In the genomic region with DNA sequence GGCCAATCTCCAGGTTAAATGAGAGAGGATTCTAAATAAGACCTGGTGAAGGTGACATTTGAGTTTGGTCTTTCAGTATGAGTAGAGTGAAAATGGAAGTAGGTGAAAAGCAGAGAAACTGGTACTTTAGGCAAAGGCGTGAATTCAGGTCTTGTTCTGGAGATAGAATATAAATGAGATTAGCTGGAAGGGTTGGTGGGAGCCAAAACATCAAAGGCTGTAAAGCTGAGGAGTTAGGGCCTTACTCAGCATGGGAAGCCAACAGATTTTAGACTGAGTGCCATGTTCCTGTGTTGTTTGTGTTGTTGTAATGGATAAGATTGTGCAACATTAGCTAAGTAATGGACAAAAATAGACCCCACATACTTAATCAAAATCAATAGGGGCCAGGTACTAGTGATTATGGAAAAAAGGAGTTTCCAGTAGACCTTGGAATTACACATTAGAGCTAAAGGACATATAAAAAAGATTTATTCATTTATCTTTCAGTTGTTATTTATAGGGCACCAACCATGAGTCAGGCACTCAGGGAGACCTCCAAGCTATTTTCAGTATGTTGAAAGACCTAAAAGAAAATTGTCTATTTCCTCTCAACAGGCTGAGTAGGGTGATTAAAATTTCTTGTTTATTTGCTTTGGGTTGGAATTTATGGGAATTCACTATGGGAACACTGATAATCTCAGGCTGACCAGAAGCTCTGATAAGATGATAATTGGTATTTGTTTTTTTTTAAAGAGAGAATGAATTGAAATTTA, we compare ENCODE assay signal across 11 cellular contexts. TPM values are rescaled to one million over a fixed set of nuclear protein-coding genes. Genes with fewer than 3 reads are reported as not detected.
DNase-seq lines count a peak whose midpoint lies in the region; ATAC-seq and TF ChIP-seq lines count a peak whose summit lies in the region.
"Had no signal": no experiment of that assay in that cellular context is flagged by ENCODE, and none has a peak within 500 bp of the region (broad histone marks: within the 10 kb centered on the region; RNA-seq: fewer than 3 reads in every experiment).

No MANE protein-coding gene starts in this region.

- in situ Hi-C loops in mammary epithelial cell (cut with MboI; ENCODE audit: low sequenced_read_pairs in 2 of 2) (loop anchor here in 1 of 2 donors (25.0 kb wide), 1 partner anchor 564 kb away; no protein-coding TSS in a partner anchor), HAP-1 (cut with MboI; ENCODE audit: low sequenced_read_pairs) (loop anchor here (10.0 kb wide), 1 partner anchor 237 kb away; no protein-coding TSS in a partner anchor)

- no peak overlapping the region for H3K27ac Mint-ChIP-seq in MCF 10A (ENCODE audit: low read depth, unreplicated experiment)
- H3K27ac Mint-ChIP-seq in stimulated activated memory B cell treated with anti-CD40 and anti-IgM and Interleukin-4, amounts not matched to agents 10 μg/mL and 1 μg/mL and 100 μg/mL, for 72 hours: no peak overlapping the region

- no peaks in the 10 kb centered on the region for H3K27me3 Mint-ChIP-seq in MCF 10A (ENCODE audit: insufficient read depth, unreplicated experiment)
- H3K27me3 Mint-ChIP-seq in stimulated activated memory B cell treated with anti-CD40 and anti-IgM and Interleukin-4, amounts not matched to agents 10 μg/mL and 1 μg/mL and 100 μg/mL, for 72 hours: no peaks in the 10 kb centered on the region

- DNase-seq in MCF 10A (ENCODE audit: unreplicated experiment) (peak; percentile 50), mammary epithelial cell (no peak), adrenal gland (peak in 4 of 7 donors; percentile 27 to 37 (median 32)), C1 segment of cervical spinal cord (lab: John Stamatoyannopoulos, UW) (no peak), HAP-1 (ENCODE audit: low spot score in 2 of 2) (no peak), NK-92 (lab: John Stamatoyannopoulos, UW; ENCODE audit: unreplicated experiment) (no peak)
- DNase-seq: activated CD4-positive, alpha-beta T cell treated with anti-CD3 and anti-CD28 coated beads for 1 hour; left lung; stimulated activated CD4-positive, alpha-beta T cell treated with anti-CD3 and anti-CD28 coated beads, Interleukin-4, amount 100 ng/mL, for 24 hours had no signal

- no peak overlapping the region for H2AFZ ChIP-seq in mammary epithelial cell (ENCODE audit: low read depth, low read length)

- H3K4me3 Mint-ChIP-seq in MCF 10A (ENCODE audit: unreplicated experiment): no peak overlapping the region
- H3K4me3 Mint-ChIP-seq in stimulated activated memory B cell treated with anti-CD40 and anti-IgM and Interleukin-4, amounts not matched to agents 10 μg/mL and 1 μg/mL and 100 μg/mL, for 72 hours: no peak overlapping the region

- H4K20me1 ChIP-seq in mammary epithelial cell (ENCODE audit: insufficient read depth, low read length): no peaks in the 10 kb centered on the region

- no peak for TF ChIP-seq CTCF in MCF 10A (IDR thresholded peaks at IDR 0.05; ENCODE audit: unreplicated experiment)
- no peak for TF ChIP-seq CTCF in mammary epithelial cell (conservative IDR thresholded peaks at IDR 0.05 in 1 of 2, IDR thresholded peaks at IDR 0.05 in 1 of 2; ENCODE audit: extremely low read depth in 1 of 2, insufficient read depth in 1 of 2, low read depth in 1 of 2, low read length in 2 of 2)
- TF ChIP-seq CTCF in adrenal gland (IDR thresholded peaks at IDR 0.05): no peak

- no peaks in the 10 kb centered on the region for H3K4me1 Mint-ChIP-seq in MCF 10A (ENCODE audit: insufficient read depth, unreplicated experiment)
- peaks cover 9% of the 10 kb centered on the region for H3K4me1 Mint-ChIP-seq in stimulated activated memory B cell treated with anti-CD40 and anti-IgM and Interleukin-4, amounts not matched to agents 10 μg/mL and 1 μg/mL and 100 μg/mL, for 72 hours

- no peak for TF ChIP-seq POLR2A in adrenal gland (IDR thresholded peaks at IDR 0.05)

- no peaks in the 10 kb centered on the region for H3K9me3 Mint-ChIP-seq in MCF 10A (ENCODE audit: unreplicated experiment)
- H3K9me3 Mint-ChIP-seq in stimulated activated memory B cell treated with anti-CD40 and anti-IgM and Interleukin-4, amounts not matched to agents 10 μg/mL and 1 μg/mL and 100 μg/mL, for 72 hours: no peaks in the 10 kb centered on the region

- H3K9me3 ChIP-seq in mammary epithelial cell (replicated peaks; ENCODE audit: insufficient read depth, low read length): no peaks in the 10 kb centered on the region
- no peaks in the 10 kb centered on the region for H3K9me3 ChIP-seq in adrenal gland (replicated peaks in 1 of 3)
- no peaks in the 10 kb centered on the region for H3K9me3 ChIP-seq in HAP-1
- H3K9me3 ChIP-seq: left lung had no signal

- H3K4me3 ChIP-seq in mammary epithelial cell (replicated peaks in 1 of 3; ENCODE audit: insufficient read depth in 1 of 3, low read depth in 2 of 3, low read length in 3 of 3) (no peak overlapping the region), adrenal gland (no peak overlapping the region), HAP-1 (no peak overlapping the region)
- H3K4me3 ChIP-seq: left lung had no signal

- H3K4me1 ChIP-seq in mammary epithelial cell (ENCODE audit: insufficient read depth, low read length): no peaks in the 10 kb centered on the region
- peaks cover 11 to 24% of the 10 kb centered on the region in 2 donors for H3K4me1 ChIP-seq in adrenal gland (replicated peaks in 1 of 2)
- no peaks in the 10 kb centered on the region for H3K4me1 ChIP-seq in HAP-1
- H3K4me1 ChIP-seq: left lung had no signal

- CTCF ChIA-PET in MCF 10A (lab: Yijun Ruan, JAX): interaction anchor here (0.6 to 1.8 kb wide), 3 partner anchors 10 to 27 kb away, joined by 3 to 10 read pairs (median 3); no protein-coding TSS in a partner anchor
- CTCF ChIA-PET in mammary epithelial cell (lab: Charles Lee; ENCODE audit: low non-redundant PET): interaction anchor here (0.6 kb wide), 1 partner anchor 75 kb away, joined by 34 read pairs; no protein-coding TSS in a partner anchor

- H3K9ac ChIP-seq in mammary epithelial cell (ENCODE audit: insufficient read depth, low read length): no peak overlapping the region

- no peak overlapping the region for H3K4me2 ChIP-seq in mammary epithelial cell (ENCODE audit: insufficient read depth, low read depth, low read length)

- H3K27me3 ChIP-seq in mammary epithelial cell (ENCODE audit: insufficient read depth, low read length): no peaks in the 10 kb centered on the region
- H3K27me3 ChIP-seq in adrenal gland: no peaks in the 10 kb centered on the region
- no peaks in the 10 kb centered on the region for H3K27me3 ChIP-seq in HAP-1 (ENCODE audit: low read depth)
- H3K27me3 ChIP-seq: left lung had no signal

- peak; percentile 52 for ATAC-seq in HG03175 (IDR thresholded peaks at IDR 0.05; ENCODE audit: unreplicated experiment)
- ATAC-seq in stimulated activated memory B cell treated with anti-CD40 and anti-IgM and Interleukin-4, amounts not matched to agents 10 μg/mL and 1 μg/mL and 100 μg/mL, for 72 hours: peak; percentile 20
- ATAC-seq: left lung had no signal

- no TSS peak for BruUV-seq in MCF 10A (replicated peaks; lab: Mats Ljungman, UMichigan)
- BruUV-seq in mammary epithelial cell (replicated peaks; lab: Mats Ljungman, UMichigan): no TSS peak

- no peaks in the 10 kb centered on the region for H3K79me2 ChIP-seq in mammary epithelial cell (ENCODE audit: insufficient read depth, low read length)

- dilution Hi-C loops in mammary epithelial cell (cut with HindIII; ENCODE audit: low sequenced_read_pairs): no loop called here

- H3K27ac ChIP-seq in mammary epithelial cell (ENCODE audit: insufficient read depth, low read depth, low read length) (no peak overlapping the region), adrenal gland (peak overlapping the region in 3 of 5 donors; percentile 29 to 61 (median 51))
- H3K27ac ChIP-seq: left lung had no signal

- 89% methylated on average over 1 of the region's 1 CpG for WGBS in mammary epithelial cell (ENCODE audit: low coverage, missing lambda C conversion rate)
- 89 to 96% (median 93%) methylated on average over 1 of the region's 1 CpG for WGBS in adrenal gland, 4 donors

- intact Hi-C loops in MCF 10A (cut with micrococcal nuclease): no loop called here
- intact Hi-C loops in mammary epithelial cell (cut with micrococcal nuclease): no loop called here
- intact Hi-C loops in adrenal gland (cut with DNase I): no loop called here

- POLR2A ChIA-PET in MCF 10A (lab: Yijun Ruan, JAX): interaction anchor here (0.8 to 2.0 kb wide), 3 partner anchors 19 to 132 kb away, joined by 3 to 5 read pairs (median 3); partner anchors contain the start of gene KPNA4

- no peaks in the 10 kb centered on the region for H3K36me3 Mint-ChIP-seq in MCF 10A (ENCODE audit: insufficient read depth, unreplicated experiment)
- no peaks in the 10 kb centered on the region for H3K36me3 Mint-ChIP-seq in stimulated activated memory B cell treated with anti-CD40 and anti-IgM and Interleukin-4, amounts not matched to agents 10 μg/mL and 1 μg/mL and 100 μg/mL, for 72 hours

- H3K36me3 ChIP-seq in mammary epithelial cell (ENCODE audit: insufficient read depth, low read length) (no peaks in the 10 kb centered on the region), adrenal gland (replicated peaks in 1 of 2) (no peaks in the 10 kb centered on the region), HAP-1 (replicated peaks) (no peaks in the 10 kb centered on the region)
- H3K36me3 ChIP-seq: left lung had no signal

RNA-seq across cellular contexts. Expression of gene ARL14, which starts 20.8 kb away (rescaled TPM):
- total RNA-seq in MCF 10A (2022) (0.72 and 1.1 TPM in 2 replicates), mammary epithelial cell (under 1 TPM; 0.17 to 0.31 TPM), adrenal gland (under 1 TPM in 2 of 8 donors, not detected in 6; 0.19 to 0.22 TPM)
- polyA plus RNA-seq in mammary epithelial cell (0.29 TPM), adrenal gland (under 1 TPM in 1 of 3 donors, not detected in 2; 0.27 TPM)
- polyA minus RNA-seq in mammary epithelial cell: not detected
- total RNA-seq: left lung had no signal

RNA-seq across cellular contexts. Expression of gene PPM1L, which starts 58.2 kb away (rescaled TPM):
- total RNA-seq in MCF 10A (2022): 1.7 and 2.1 TPM in 2 replicates
- 1 to 10 TPM in 1 of 2 donors, under 1 TPM in 1; 0.96 to 2.0 TPM for total RNA-seq in mammary epithelial cell
- 0.23 TPM for polyA plus RNA-seq in mammary epithelial cell
- polyA minus RNA-seq in mammary epithelial cell: 1.3 TPM
- 10 to 100 TPM; 24.3 to 53.6 (median 39.9) TPM for total RNA-seq in adrenal gland
- 10 to 100 TPM in 1 of 3 donors, 1 to 10 TPM in 2; 2.4 to 15.1 (median 5.5) TPM for polyA plus RNA-seq in adrenal gland

Comparison
In these comparisons a context has a peak if more than half of its experiments do, and no peak if none do; other contexts are left out.
1. DNase-seq: peak in MCF 10A (single experiment) and adrenal gland (4 of 7); none in mammary epithelial cell (single experiment), C1 segment of cervical spinal cord (0 of 14), HAP-1 (0 of 2) and NK-92 (single experiment).